In the genomic region with DNA sequence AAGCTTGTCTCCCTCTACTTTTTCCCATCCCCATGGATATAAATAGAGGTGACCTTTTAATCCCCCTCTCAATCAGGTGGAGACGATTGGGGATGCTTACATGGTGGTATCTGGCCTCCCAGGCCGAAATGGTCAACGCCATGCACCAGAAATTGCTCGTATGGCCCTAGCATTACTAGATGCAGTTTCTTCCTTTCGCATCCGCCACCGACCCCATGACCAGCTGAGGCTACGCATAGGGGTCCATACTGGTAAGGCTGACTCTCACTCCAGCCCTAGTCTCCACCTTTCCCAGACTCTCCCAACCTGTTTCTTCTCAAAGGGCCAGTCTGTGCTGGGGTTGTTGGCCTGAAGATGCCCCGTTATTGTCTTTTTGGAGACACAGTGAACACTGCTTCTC, we compare ENCODE assay signal across 6 cellular contexts. TPM values are rescaled to one million over a fixed set of nuclear protein-coding genes. Genes with fewer than 3 reads are reported as not detected.
"Had no signal": no experiment of that assay in that cellular context is flagged by ENCODE, and none has a peak within 500 bp of the region (broad histone marks: within the 10 kb centered on the region; RNA-seq: fewer than 3 reads in every experiment).

No MANE protein-coding gene starts in this region.

- H3K27ac Mint-ChIP-seq: GM23338, H9 had no signal

- H3K4me3 ChIP-seq: GM23338, K562 had no signal

- DNase-seq: H9, HCEC 1CT, IMR-90 had no signal

- H3K4me2 ChIP-seq: GM23338 had no signal

- H3K4me3 Mint-ChIP-seq: GM23338, H9 had no signal

- H2AFZ ChIP-seq: GM23338 had no signal

- ATAC-seq: GM23338, K562 had no signal

- H3K9me3 Mint-ChIP-seq: GM23338, H9 had no signal

RNA-seq across cellular contexts. Expression of gene FAM221B, which starts 20.1 kb away (rescaled TPM):
- total RNA-seq: GM23338, H1, H9, IMR-90, K562 had no signal
- polyA plus RNA-seq: H1, IMR-90 had no signal
